12 cellular contexts compared by ENCODE assay signal in genomic region chr9:120889606-120890396, GRCh38. TPM values are rescaled to one million over a fixed set of nuclear protein-coding genes. Genes with fewer than 3 reads are reported as not detected.
DNase-seq lines count a peak whose midpoint lies in the region; ATAC-seq and TF ChIP-seq lines count a peak whose summit lies in the region.
"Had no signal": no experiment of that assay in that cellular context is flagged by ENCODE, and none has a peak within 500 bp of the region (broad histone marks: within the 10 kb centered on the region; RNA-seq: fewer than 3 reads in every experiment).

No MANE protein-coding gene starts in this region.

- no peak for TF ChIP-seq CTCF in left ventricle myocardium inferior (IDR thresholded peaks at IDR 0.05; ENCODE audit: borderline replicate concordance)
- no peak for TF ChIP-seq CTCF in progenitor cell of endocrine pancreas (IDR thresholded peaks at IDR 0.05; ENCODE audit: unreplicated experiment)

- no peaks in the 10 kb centered on the region for H3K27me3 Mint-ChIP-seq in T-helper 2 cell treated with Interferon-gamma antibody and Interleukin-4, amounts not matched to agents 5 μg/mL and 100 μg/mL, for 36 hours (ENCODE audit: low read depth)
- peaks cover 17% of the 10 kb centered on the region for H3K27me3 Mint-ChIP-seq in progenitor cell of endocrine pancreas

- no peak overlapping the region for H3K4me2 ChIP-seq in mesenchymal stem cell (ENCODE audit: low read length, poor library complexity, severe bottlenecking)

- peak overlapping the region; percentile 38 for H3K9ac ChIP-seq in mesenchymal stem cell (ENCODE audit: low read length)

- no peak overlapping the region for H2BK15ac ChIP-seq in mesenchymal stem cell (ENCODE audit: low read depth, poor library complexity, severe bottlenecking)

- H4K8ac ChIP-seq in mesenchymal stem cell (ENCODE audit: low read length) = no peak overlapping the region

- WGBS in mesenchymal stem cell = 83% methylated on average over 3 of the region's 3 CpGs
- 37% methylated on average over 3 of the region's 3 CpGs for WGBS in urinary bladder

- no peaks in the 10 kb centered on the region for H3K79me1 ChIP-seq in mesenchymal stem cell (replicated peaks; ENCODE audit: low read length, poor library complexity, severe bottlenecking)

- H3K4me1 ChIP-seq in left ventricle myocardium inferior = peaks cover 10% of the 10 kb centered on the region
- peaks cover 20% of the 10 kb centered on the region for H3K4me1 ChIP-seq in mesenchymal stem cell (ENCODE audit: control insufficient read depth, insufficient read depth, low read depth, low read length)
- H3K4me1 ChIP-seq in urinary bladder (ENCODE audit: insufficient read depth) = no peaks in the 10 kb centered on the region
- H3K4me1 ChIP-seq: pancreas had no signal

- peaks cover 72% of the 10 kb centered on the region for H3K4me1 Mint-ChIP-seq in T-helper 2 cell treated with Interferon-gamma antibody and Interleukin-4, amounts not matched to agents 5 μg/mL and 100 μg/mL, for 36 hours (ENCODE audit: low read depth)
- peaks cover 8% of the 10 kb centered on the region for H3K4me1 Mint-ChIP-seq in progenitor cell of endocrine pancreas (ENCODE audit: low read depth)

- H3K9me3 Mint-ChIP-seq in T-helper 2 cell treated with Interferon-gamma antibody and Interleukin-4, amounts not matched to agents 5 μg/mL and 100 μg/mL, for 36 hours = no peaks in the 10 kb centered on the region
- no peaks in the 10 kb centered on the region for H3K9me3 Mint-ChIP-seq in progenitor cell of endocrine pancreas (ENCODE audit: low read depth)

- DNase-seq in left ventricle myocardium inferior (no peak), cardiac septum (ENCODE audit: low spot score) (no peak), mesenchymal stem cell (no peak), progenitor cell of endocrine pancreas (ENCODE audit: low spot score, unreplicated experiment) (no peak)
- DNase-seq in T-helper 2 cell treated with Interferon-gamma antibody and Interleukin-4, amounts not matched to agents 5 μg/mL and 100 μg/mL, for 36 hours (ENCODE audit: low spot score) = no peak
- DNase-seq: anterior cingulate cortex, kidney, pancreas had no signal

- H3K27ac Mint-ChIP-seq in T-helper 2 cell treated with Interferon-gamma antibody and Interleukin-4, amounts not matched to agents 5 μg/mL and 100 μg/mL, for 36 hours = peak overlapping the region; percentile 99
- H3K27ac Mint-ChIP-seq in progenitor cell of endocrine pancreas = no peak overlapping the region

- no peak overlapping the region for H2BK12ac ChIP-seq in mesenchymal stem cell (ENCODE audit: low read length in 2 of 2)

- no peaks in the 10 kb centered on the region for H3K36me3 ChIP-seq in left ventricle myocardium inferior
- no peaks in the 10 kb centered on the region for H3K36me3 ChIP-seq in mesenchymal stem cell (ENCODE audit: control insufficient read depth in 1 of 2, insufficient read depth in 2 of 2, low read depth in 1 of 2, low read length in 2 of 2)
- H3K36me3 ChIP-seq in urinary bladder (ENCODE audit: insufficient read depth) = no peaks in the 10 kb centered on the region
- H3K36me3 ChIP-seq: pancreas had no signal

- H2AK5ac ChIP-seq in mesenchymal stem cell (ENCODE audit: low read length, severe bottlenecking) = no peak overlapping the region

- H3K14ac ChIP-seq in mesenchymal stem cell (ENCODE audit: low read length in 2 of 2) = no peak overlapping the region

- H3K9me3 ChIP-seq in left ventricle myocardium inferior (replicated peaks) = no peaks in the 10 kb centered on the region
- H3K9me3 ChIP-seq in mesenchymal stem cell (ENCODE audit: control insufficient read depth, low read length) = no peaks in the 10 kb centered on the region
- H3K9me3 ChIP-seq: pancreas had no signal

- no peak for ATAC-seq in HG02759 (IDR thresholded peaks at IDR 0.05; ENCODE audit: unreplicated experiment)
- ATAC-seq in HG02938 (IDR thresholded peaks at IDR 0.05; ENCODE audit: unreplicated experiment) = no peak
- ATAC-seq: pancreas had no signal

- H3K27ac ChIP-seq in left ventricle myocardium inferior (replicated peaks) (peak overlapping the region; percentile 55), mesenchymal stem cell (ENCODE audit: low read length, poor library complexity, severe bottlenecking) (no peak overlapping the region), urinary bladder (ENCODE audit: low read depth) (peak overlapping the region; percentile 13)
- H3K27ac ChIP-seq: pancreas had no signal

- no peak overlapping the region for H3K4me3 ChIP-seq in left ventricle myocardium inferior
- H3K4me3 ChIP-seq in mesenchymal stem cell (ENCODE audit: insufficient read depth in 1 of 2, low read depth in 1 of 2, low read length in 2 of 2) = no peak overlapping the region
- H3K4me3 ChIP-seq in urinary bladder (ENCODE audit: low read depth, low read length) = no peak overlapping the region
- H3K4me3 ChIP-seq: pancreas had no signal

- H4K91ac ChIP-seq in mesenchymal stem cell (ENCODE audit: low read length) = no peak overlapping the region

- no peak overlapping the region for H3K23ac ChIP-seq in mesenchymal stem cell (ENCODE audit: low read length in 2 of 2)

- peaks cover 17% of the 10 kb centered on the region for H3K36me3 Mint-ChIP-seq in T-helper 2 cell treated with Interferon-gamma antibody and Interleukin-4, amounts not matched to agents 5 μg/mL and 100 μg/mL, for 36 hours (ENCODE audit: low read depth)
- no peaks in the 10 kb centered on the region for H3K36me3 Mint-ChIP-seq in progenitor cell of endocrine pancreas (ENCODE audit: insufficient read depth)
- H3K36me3 Mint-ChIP-seq: CD14-positive monocyte had no signal

- peak overlapping the region; percentile 74 for H3K4me3 Mint-ChIP-seq in T-helper 2 cell treated with Interferon-gamma antibody and Interleukin-4, amounts not matched to agents 5 μg/mL and 100 μg/mL, for 36 hours
- H3K4me3 Mint-ChIP-seq in progenitor cell of endocrine pancreas (ENCODE audit: low read depth) = no peak overlapping the region
- H3K4me3 Mint-ChIP-seq: CD14-positive monocyte had no signal

- intact Hi-C loops in left ventricle myocardium inferior (cut with micrococcal nuclease) (no loop called here), cardiac septum (cut with DNase I) (no loop called here)

- no peak overlapping the region for H3K4ac ChIP-seq in mesenchymal stem cell (ENCODE audit: low read depth in 1 of 2, low read length in 2 of 2)

- H2AFZ ChIP-seq in mesenchymal stem cell (ENCODE audit: low read depth, low read length) = no peak overlapping the region

- H3K18ac ChIP-seq in mesenchymal stem cell (ENCODE audit: low read depth in 1 of 2, low read length in 2 of 2) = no peak overlapping the region

- H3K27me3 ChIP-seq in left ventricle myocardium inferior (ENCODE audit: low read depth) (no peaks in the 10 kb centered on the region), mesenchymal stem cell (ENCODE audit: control insufficient read depth in 1 of 2, insufficient read depth in 1 of 2, low read length in 2 of 2) (peaks cover 0 to 32% of the 10 kb centered on the region in 2 experiments)
- H3K27me3 ChIP-seq: pancreas had no signal

- H2BK5ac ChIP-seq in mesenchymal stem cell (ENCODE audit: low read depth, low read length, poor library complexity, severe bottlenecking) = no peak overlapping the region

- no peak overlapping the region for H2BK120ac ChIP-seq in mesenchymal stem cell (ENCODE audit: low read depth, low read length)

RNA-seq across cellular contexts. Expression of gene PHF19, which starts 12.8 kb away (rescaled TPM):
- 13.0 TPM for total RNA-seq in left ventricle myocardium inferior
- total RNA-seq in cardiac septum = 15.3 TPM
- polyA plus RNA-seq in mesenchymal stem cell (2013, experiment 1 of 2) = 16.7 TPM
- 15.1 TPM for polyA plus RNA-seq in mesenchymal stem cell (2013, experiment 2 of 2)
- total RNA-seq in urinary bladder = 36.6 TPM
- polyA plus RNA-seq in urinary bladder = 44.6 TPM
- 27.2 and 28.4 TPM in 2 replicates for total RNA-seq in progenitor cell of endocrine pancreas

RNA-seq across cellular contexts. Expression of gene TRAF1, which starts 36.8 kb away (rescaled TPM):
- total RNA-seq in left ventricle myocardium inferior (2.6 TPM), cardiac septum (2.4 TPM), urinary bladder (4.5 TPM), progenitor cell of endocrine pancreas (6.7 TPM in 2 replicates)
- 0.65 TPM for polyA plus RNA-seq in mesenchymal stem cell (2013, experiment 1 of 2)
- polyA plus RNA-seq in mesenchymal stem cell (2013, experiment 2 of 2) = 0.68 TPM
- polyA plus RNA-seq in urinary bladder = 5.3 TPM

RNA-seq across cellular contexts. Expression of gene PSMD5, which starts 47.1 kb away (rescaled TPM):
- total RNA-seq in left ventricle myocardium inferior (16.2 TPM), cardiac septum (13.5 TPM), urinary bladder (38.0 TPM), progenitor cell of endocrine pancreas (47.9 and 50.1 TPM in 2 replicates)
- polyA plus RNA-seq in mesenchymal stem cell (2013, experiment 1 of 2) = 28.5 TPM
- 28.7 TPM for polyA plus RNA-seq in mesenchymal stem cell (2013, experiment 2 of 2)
- 27.6 TPM for polyA plus RNA-seq in urinary bladder
